Comparison of ENCODE assay signal across 8 cellular contexts in the genomic region with DNA sequence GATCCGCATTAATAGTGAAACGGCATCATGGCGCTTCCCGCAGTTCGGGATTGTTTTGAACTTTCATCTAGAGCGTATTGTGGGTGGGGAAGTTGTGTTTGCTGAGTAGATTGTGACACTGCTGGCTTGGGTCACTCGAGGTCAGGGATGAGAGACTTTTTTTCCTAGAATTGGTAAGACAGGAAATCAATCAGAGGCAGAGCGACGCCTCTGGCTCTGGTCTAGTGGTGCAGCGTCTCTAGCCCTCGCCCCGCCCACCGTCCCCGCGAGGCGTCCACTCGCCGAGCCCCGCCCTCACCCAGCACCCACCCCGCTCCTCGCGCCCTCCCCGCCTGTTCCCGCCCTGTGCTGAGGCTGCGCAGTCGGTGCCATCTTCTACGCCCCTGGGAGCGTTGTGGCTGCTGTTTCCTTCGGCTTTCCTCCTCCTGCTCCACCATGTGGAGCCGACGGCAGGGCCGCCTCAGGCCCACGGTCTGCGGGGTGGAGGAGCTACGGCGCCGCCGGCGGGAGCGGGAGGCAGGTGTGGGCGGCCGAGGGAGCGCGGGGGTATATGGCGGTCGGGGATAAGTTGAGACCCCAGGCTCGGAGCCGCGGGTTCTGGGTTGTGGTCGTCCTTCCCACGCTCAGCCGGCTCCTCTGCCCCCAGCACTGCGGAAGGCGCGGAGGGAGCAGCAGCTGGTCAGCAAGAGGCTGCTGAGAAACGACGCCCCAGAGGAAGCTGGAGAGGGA. TPM values are rescaled to one million over a fixed set of nuclear protein-coding genes. Genes with fewer than 3 reads are reported as not detected.
DNase-seq lines count a peak whose midpoint lies in the region; ATAC-seq and TF ChIP-seq lines count a peak whose summit lies in the region.

A gene (plus strand): TSS at position 359 of the 729 bp plus-strand sequence. CDS start 77 bp downstream, at position 436.

- no peaks in the 10 kb centered on the region for H3K27me3 ChIP-seq in thymus (ENCODE audit: control insufficient read depth, insufficient read depth)

- H3K27me3 Mint-ChIP-seq in glutamatergic neuron (ENCODE audit: unreplicated experiment) (peaks cover 17% of the 10 kb centered on the region), osteocyte (ENCODE audit: unreplicated experiment) (no peaks in the 10 kb centered on the region)

- H3K4me3 ChIP-seq in thymus (ENCODE audit: low read length), result peak within 1 kb of the TSS; percentile 65

- peak within 1 kb of the TSS; percentile 88 to 99 for H3K27ac Mint-ChIP-seq in activated naive CD4-positive, alpha-beta T cell treated with anti-CD3 and anti-CD28 coated beads, Interleukin-2, amount 50 U/mL, for 72 hours
- H3K27ac Mint-ChIP-seq in glutamatergic neuron (ENCODE audit: unreplicated experiment), result peak within 1 kb of the TSS; percentile 95
- H3K27ac Mint-ChIP-seq in osteocyte (ENCODE audit: unreplicated experiment), result peak within 1 kb of the TSS; percentile 85

- DNase-seq in GM10266 (ENCODE audit: extremely low spot score) (peak; percentile 98), NCI-H1092 (lab: John Stamatoyannopoulos, UW) (peak; percentile 82), glutamatergic neuron (peak; percentile 99), osteocyte (ENCODE audit: extremely low spot score, unreplicated experiment) (peak; percentile 98)
- DNase-seq in activated naive CD4-positive, alpha-beta T cell treated with anti-CD3 and anti-CD28 coated beads, Interleukin-2, amount 50 U/mL, for 72 hours (ENCODE audit: low spot score in 2 of 2), result peak; percentile 95

- H3K4me3 Mint-ChIP-seq in glutamatergic neuron (ENCODE audit: unreplicated experiment) (peak within 1 kb of the TSS; percentile 93), osteocyte (ENCODE audit: unreplicated experiment) (peak within 1 kb of the TSS; percentile 82)

- peaks cover 6 to 8% of the 10 kb centered on the region in 2 donors for H3K36me3 Mint-ChIP-seq in activated naive CD4-positive, alpha-beta T cell treated with anti-CD3 and anti-CD28 coated beads, Interleukin-2, amount 50 U/mL, for 72 hours
- no peaks in the 10 kb centered on the region for H3K36me3 Mint-ChIP-seq in glutamatergic neuron (ENCODE audit: unreplicated experiment)
- H3K36me3 Mint-ChIP-seq in osteocyte (ENCODE audit: unreplicated experiment), result peaks cover 5% of the 10 kb centered on the region

- peaks cover 24% of the 10 kb centered on the region for H3K36me3 ChIP-seq in thymus (ENCODE audit: control insufficient read depth, insufficient read depth)

- no peaks in the 10 kb centered on the region for H3K9me3 ChIP-seq in thymus (ENCODE audit: control insufficient read depth)

- H3K4me1 Mint-ChIP-seq in glutamatergic neuron (ENCODE audit: low read depth, unreplicated experiment) (peaks cover 7% of the 10 kb centered on the region), osteocyte (ENCODE audit: unreplicated experiment) (peaks cover 17% of the 10 kb centered on the region)

- TF ChIP-seq CTCF in GM10266 (IDR thresholded peaks at IDR 0.05; ENCODE audit: control insufficient read depth, insufficient read depth, low read depth, missing control alignments), result peak; percentile 62
- TF ChIP-seq CTCF in glutamatergic neuron (IDR thresholded peaks at IDR 0.05; ENCODE audit: partially characterized antibody, unreplicated experiment), result peak; percentile 33
- peak; percentile 72 for TF ChIP-seq CTCF in osteocyte (IDR thresholded peaks at IDR 0.05)

- peaks cover 7% of the 10 kb centered on the region for H3K4me1 ChIP-seq in thymus (ENCODE audit: control insufficient read depth, insufficient read depth, low read length)

- no peaks in the 10 kb centered on the region for H3K9me3 Mint-ChIP-seq in activated naive CD4-positive, alpha-beta T cell treated with anti-CD3 and anti-CD28 coated beads, Interleukin-2, amount 50 U/mL, for 72 hours
- H3K9me3 Mint-ChIP-seq in glutamatergic neuron (ENCODE audit: unreplicated experiment) (peaks cover 7% of the 10 kb centered on the region), osteocyte (ENCODE audit: unreplicated experiment) (no peaks in the 10 kb centered on the region)

- peak within 1 kb of the TSS; percentile 80 for H3K27ac ChIP-seq in thymus (ENCODE audit: low read depth)

- WGBS in thymus, result 3% methylated on average over 57 of the region's 57 CpGs

- ATAC-seq in HG02588 (IDR thresholded peaks at IDR 0.05; ENCODE audit: unreplicated experiment) (peak; percentile 95), SK-N-SH treated with all-trans-retinoic acid at 6 μM for 48 hours (peak; percentile 97)
- ATAC-seq in activated naive CD4-positive, alpha-beta T cell treated with anti-CD3 and anti-CD28 coated beads, Interleukin-2, amount 50 U/mL, for 72 hours, result peak; percentile 87 to 93

TF ChIP-seq in SK-N-SH treated with all-trans-retinoic acid at 6 μM for 48 hours, 23 proteins besides CTCF, POLR2A, EP300 and RAD21:
- TF ChIP-seq, protein P1, sequence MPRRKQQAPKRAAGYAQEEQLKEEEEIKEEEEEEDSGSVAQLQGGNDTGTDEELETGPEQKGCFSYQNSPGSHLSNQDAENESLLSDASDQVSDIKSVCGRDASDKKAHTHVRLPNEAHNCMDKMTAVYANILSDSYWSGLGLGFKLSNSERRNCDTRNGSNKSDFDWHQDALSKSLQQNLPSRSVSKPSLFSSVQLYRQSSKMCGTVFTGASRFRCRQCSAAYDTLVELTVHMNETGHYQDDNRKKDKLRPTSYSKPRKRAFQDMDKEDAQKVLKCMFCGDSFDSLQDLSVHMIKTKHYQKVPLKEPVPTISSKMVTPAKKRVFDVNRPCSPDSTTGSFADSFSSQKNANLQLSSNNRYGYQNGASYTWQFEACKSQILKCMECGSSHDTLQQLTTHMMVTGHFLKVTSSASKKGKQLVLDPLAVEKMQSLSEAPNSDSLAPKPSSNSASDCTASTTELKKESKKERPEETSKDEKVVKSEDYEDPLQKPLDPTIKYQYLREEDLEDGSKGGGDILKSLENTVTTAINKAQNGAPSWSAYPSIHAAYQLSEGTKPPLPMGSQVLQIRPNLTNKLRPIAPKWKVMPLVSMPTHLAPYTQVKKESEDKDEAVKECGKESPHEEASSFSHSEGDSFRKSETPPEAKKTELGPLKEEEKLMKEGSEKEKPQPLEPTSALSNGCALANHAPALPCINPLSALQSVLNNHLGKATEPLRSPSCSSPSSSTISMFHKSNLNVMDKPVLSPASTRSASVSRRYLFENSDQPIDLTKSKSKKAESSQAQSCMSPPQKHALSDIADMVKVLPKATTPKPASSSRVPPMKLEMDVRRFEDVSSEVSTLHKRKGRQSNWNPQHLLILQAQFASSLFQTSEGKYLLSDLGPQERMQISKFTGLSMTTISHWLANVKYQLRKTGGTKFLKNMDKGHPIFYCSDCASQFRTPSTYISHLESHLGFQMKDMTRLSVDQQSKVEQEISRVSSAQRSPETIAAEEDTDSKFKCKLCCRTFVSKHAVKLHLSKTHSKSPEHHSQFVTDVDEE (CRISPR knock-in tag; IDR thresholded peaks at IDR 0.05), result 0 out of 2 replicates have a peak, but pooled peaks have one; percentile 10
- TF ChIP-seq ZFP3 (CRISPR knock-in tag; IDR thresholded peaks at IDR 0.05) (peak; percentile 47; the same call in 1 of the 2 replicates), CSDC2 (CRISPR knock-in tag; IDR thresholded peaks at IDR 0.05) (0 out of 2 replicates have a peak, but pooled peaks have one; percentile 62), TCF4 (CRISPR knock-in tag; IDR thresholded peaks at IDR 0.05; ENCODE audit: borderline replicate concordance) (no peak)

RNA-seq across cellular contexts. Expression of the gene that starts here (rescaled TPM):
- total RNA-seq in activated naive CD4-positive, alpha-beta T cell treated with anti-CD3 and anti-CD28 coated beads, Interleukin-2, amount 50 U/mL, for 72 hours, result 10 to 100 TPM; 28.7 to 30.2 TPM
- total RNA-seq in glutamatergic neuron (ENCODE audit: unreplicated experiment) (12.5 TPM), osteocyte (10.4 and 10.5 TPM in 2 replicates)
- polyA plus RNA-seq in thymus, result 18.4 TPM

Comparison
In these comparisons a context has a peak if more than half of its experiments do, and no peak if none do; other contexts are left out.
1. Peak in every context shown above with its lines: DNase-seq, ATAC-seq, H3K4me3 ChIP-seq and H3K27ac ChIP-seq.